Comparison of ENCODE assay signal across 8 cellular contexts in the genomic region with DNA sequence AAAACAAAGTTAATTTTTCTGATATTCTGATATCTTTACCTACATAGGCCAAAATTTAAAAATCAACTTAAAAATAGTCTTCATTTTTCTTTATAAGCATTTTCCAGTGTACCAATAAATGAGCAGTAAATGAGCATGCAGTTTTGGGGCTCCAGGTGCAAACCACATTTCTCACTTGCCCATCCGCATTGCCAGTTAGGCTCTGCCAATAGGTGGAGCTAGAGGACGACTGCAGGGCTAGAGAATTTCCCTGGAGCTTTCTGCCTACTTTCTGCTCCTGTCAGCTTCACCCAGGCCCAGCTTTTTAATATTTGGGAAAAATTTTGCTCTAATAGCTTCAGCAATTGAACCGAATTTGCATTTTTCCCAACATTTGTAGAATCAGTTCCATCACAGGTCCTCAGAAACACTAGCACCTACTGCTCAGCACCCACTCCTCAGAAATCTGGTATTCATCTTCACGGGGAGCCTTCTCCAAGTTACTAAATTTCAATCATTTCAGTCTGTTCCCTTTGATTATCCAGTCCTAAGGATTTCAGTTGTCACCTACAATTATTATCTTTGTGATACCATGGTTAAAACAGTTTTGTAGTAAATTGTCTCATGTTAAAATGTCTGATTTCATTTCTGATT.
DNase-seq lines count a peak whose midpoint lies in the region; ATAC-seq and TF ChIP-seq lines count a peak whose summit lies in the region.

No MANE protein-coding gene starts in this region.

- peak; percentile 98 for TF ChIP-seq CTCF in C4-2B (conservative IDR thresholded peaks at IDR 0.05)
- peak; percentile 90 for TF ChIP-seq CTCF in OCI-LY1 (IDR thresholded peaks at IDR 0.05; ENCODE audit: low read length)

- no peaks in the 10 kb centered on the region for H3K79me2 ChIP-seq in OCI-LY1 (ENCODE audit: insufficient read depth, low read length)

- H4K20me1 ChIP-seq in OCI-LY1 (ENCODE audit: insufficient read depth, low read length), result no peaks in the 10 kb centered on the region

- no peaks in the 10 kb centered on the region for H3K36me3 ChIP-seq in OCI-LY1 (ENCODE audit: insufficient read depth, low read length)

- ATAC-seq in GM18519 (IDR thresholded peaks at IDR 0.05; ENCODE audit: low FRiP score, unreplicated experiment) (peak; percentile 66), HG02973 (IDR thresholded peaks at IDR 0.05; ENCODE audit: unreplicated experiment) (peak; percentile 80), sciatic nerve (peak; percentile 41), HG03439 (IDR thresholded peaks at IDR 0.05; ENCODE audit: unreplicated experiment) (no peak)

- H3K9me3 ChIP-seq in OCI-LY1 (ENCODE audit: low read length), result no peaks in the 10 kb centered on the region

- H2AFZ ChIP-seq in OCI-LY1 (ENCODE audit: low read length), result no peak overlapping the region

- intact Hi-C loops in sciatic nerve (cut with DNase I), result no loop called here

- H3K27ac ChIP-seq in C4-2B (no peak overlapping the region), OCI-LY1 (ENCODE audit: low read depth, low read length, poor library complexity, severe bottlenecking) (no peak overlapping the region)

- no peaks in the 10 kb centered on the region for H3K27me3 ChIP-seq in OCI-LY1 (ENCODE audit: insufficient read depth, low read length)

- DNase-seq in activated effector memory CD4-positive, alpha-beta T cell treated with Interleukin-2 at 50 U/mL for 16 hours, result peak; percentile 6
- DNase-seq in glomerular visceral epithelial cell (ENCODE audit: extremely low spot score), result peak; percentile 54
- peak; percentile 63 for DNase-seq in sciatic nerve (ENCODE audit: low spot score)

- H3K4me1 ChIP-seq in OCI-LY1 (ENCODE audit: insufficient read depth, low read length, severe bottlenecking), result no peaks in the 10 kb centered on the region

- H3K4me2 ChIP-seq in OCI-LY1 (ENCODE audit: low read length), result no peak overlapping the region

- H3K9me2 ChIP-seq in OCI-LY1 (ENCODE audit: low read depth, low read length), result no peaks in the 10 kb centered on the region

- H3K4me3 ChIP-seq in OCI-LY1 (ENCODE audit: low read depth, low read length, poor library complexity, severe bottlenecking), result no peak overlapping the region

- no peak overlapping the region for H3K9ac ChIP-seq in OCI-LY1 (ENCODE audit: low read length)

- H3F3A ChIP-seq in OCI-LY1 (ENCODE audit: insufficient read depth, low read length), result no peaks in the 10 kb centered on the region

Comparison
In these comparisons a context has a peak if more than half of its experiments do, and no peak if none do; other contexts are left out.
1. DNase-seq: peak in every context shown above with its lines; median percentile 63 in sciatic nerve; 54 in glomerular visceral epithelial cell; 6 in activated effector memory CD4-positive, alpha-beta T cell treated with Interleukin-2 at 50 U/mL for 16 hours.